Comparison of ENCODE assay signal across 6 cellular contexts in the genomic region with DNA sequence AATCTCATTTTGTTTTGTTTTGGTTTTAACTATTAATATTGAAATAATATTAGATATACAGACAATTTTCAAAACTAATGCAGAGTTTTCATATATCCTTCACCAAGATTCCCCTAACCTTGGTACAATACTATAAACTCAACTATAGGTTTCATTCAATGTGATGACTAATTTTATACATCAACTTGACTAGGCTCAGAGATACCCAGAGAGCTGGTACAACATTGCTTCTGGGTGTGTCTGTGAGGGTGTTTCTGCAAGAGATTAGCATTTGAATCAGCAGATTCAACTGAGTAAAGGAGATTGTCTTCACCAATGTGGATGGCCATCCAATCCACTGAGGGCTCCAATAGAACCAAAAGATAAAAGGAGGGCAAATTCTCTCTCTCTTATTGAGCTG.
"Had no signal": no experiment of that assay in that cellular context is flagged by ENCODE, and none has a peak within 500 bp of the region (broad histone marks: within the 10 kb centered on the region; RNA-seq: fewer than 3 reads in every experiment).

No MANE protein-coding gene starts in this region.

- H3K4me1 ChIP-seq: HAP-1 had no signal

- H3K4me3 ChIP-seq: GM23338, HAP-1, K562 had no signal

- H3K9me3 ChIP-seq: HAP-1 had no signal

- H3K4me1 Mint-ChIP-seq: GM23338 had no signal

- H3K27ac Mint-ChIP-seq: GM23338 had no signal

- H3K9me3 Mint-ChIP-seq: GM23338 had no signal

- H2AFZ ChIP-seq: GM23338 had no signal

- DNase-seq: H7, IMR-90 had no signal

- FAIRE-seq: HTR-8/SVneo, K562 had no signal

- H3K36me3 ChIP-seq: HAP-1 had no signal

- H3K4me2 ChIP-seq: GM23338 had no signal

- H3K4me3 Mint-ChIP-seq: GM23338 had no signal

- ATAC-seq: GM23338, K562 had no signal
